In the genomic region with DNA sequence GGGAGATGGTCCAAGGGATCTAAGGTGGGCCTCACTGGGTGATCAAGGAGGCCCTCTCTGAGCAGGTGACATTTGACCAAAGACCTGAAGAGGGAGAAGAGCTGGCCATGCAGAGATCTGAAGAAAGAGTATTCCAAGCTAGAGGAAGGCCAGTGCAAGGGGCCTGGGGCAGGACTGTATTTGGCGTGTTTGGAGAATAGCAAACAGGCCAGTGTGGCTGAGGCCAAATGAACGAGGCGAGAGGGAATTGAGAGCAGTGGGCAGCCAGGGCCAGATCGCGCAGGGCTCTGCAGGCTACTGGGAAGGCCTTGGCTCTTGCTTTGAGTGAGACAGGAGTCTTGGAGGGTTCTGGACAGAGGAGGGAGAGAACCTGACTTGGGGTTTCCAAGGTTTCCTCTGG, we compare ENCODE assay signal across 28 cellular contexts.
"Had no signal": no experiment of that assay in that cellular context is flagged by ENCODE, and none has a peak within 500 bp of the region (broad histone marks: within the 10 kb centered on the region; RNA-seq: fewer than 3 reads in every experiment).

No MANE protein-coding gene starts in this region.

- H3K9me3 ChIP-seq: ascending aorta, Peyer's patch, SJSA1, SK-N-SH had no signal

- ATAC-seq: activated CD8-positive, alpha-beta T cell treated with anti-CD3 and anti-CD28 coated beads, Interleukin-2, amount 10 ng/mL, durations not matched to agents 7 days and 5 days; PC-3 had no signal

- H3K9ac ChIP-seq: SK-N-SH had no signal

- DNase-seq: activated CD4-positive, alpha-beta T cell treated with anti-CD3 and anti-CD28 coated beads, Interleukin-2, amount 10 ng/mL, durations not matched to agents 24 days and 14 days; activated CD4-positive, alpha-beta T cell treated with anti-CD3 and anti-CD28 coated beads, Interleukin-2, amount 50 U/mL, for 48 hours; activated CD8-positive, alpha-beta T cell treated with anti-CD3 and anti-CD28 coated beads, Interleukin-2, amount 10 ng/mL, durations not matched to agents 7 days and 5 days; activated gamma-delta T cell; activated naive CD4-positive, alpha-beta T cell treated with Interleukin-2 at 50 U/mL for 16 hours; activated naive CD8-positive, alpha-beta T cell treated with anti-CD3 and anti-CD28 coated beads, Interleukin-2, amount 10 ng/mL, durations not matched to agents 7 days and 5 days; activated T-cell treated with anti-CD3 and anti-CD28 coated beads, Interleukin-2, amount 50 U/mL, for 24 hours; amygdala; MM.1S; MV-4-11; NCI-H1092; NCI-H1436 treated with DMSO at 0.1 percent for 48 hours; NCI-H187; NCI-H2029 treated with DMSO at 0.1 percent for 48 hours; NCI-H2107; NCI-H2171; NCI-H510A; NCI-H526; NCI-H748 treated with DMSO at 0.1 percent for 48 hours; NK-92 treated with Interleukin-12 subunit alpha and Interleukin-12 subunit beta, amount 100 ng/mL, for 24 hours; PC-3; Peyer's patch; RPMI8226; SHP77 treated with DMSO at 0.1 percent for 48 hours; SK-N-SH had no signal

- H3K36me3 ChIP-seq: ascending aorta, cardiac muscle cell, Peyer's patch, SJSA1 had no signal

- H3K4me3 ChIP-seq: ascending aorta, cardiac muscle cell, Peyer's patch, SJSA1 had no signal

- H3K27me3 ChIP-seq: ascending aorta, cardiac muscle cell, Peyer's patch, SJSA1 had no signal

- H3K27ac ChIP-seq: ascending aorta, Peyer's patch, SJSA1 had no signal

- H3K4me1 ChIP-seq: ascending aorta had no signal
